ENCODE assay signal across 8 cellular contexts in genomic region chr4:18075823-18076433, GRCh38. TPM values are rescaled to one million over a fixed set of nuclear protein-coding genes. Genes with fewer than 3 reads are reported as not detected.
DNase-seq lines count a peak whose midpoint lies in the region; ATAC-seq and TF ChIP-seq lines count a peak whose summit lies in the region.

No MANE protein-coding gene starts in this region.

- 58 to 63% methylated on average over 8 of the region's 8 CpGs for WGBS in heart right ventricle, 2 donors

- H3K4me1 ChIP-seq in right atrium auricular region (no peaks in the 10 kb centered on the region), heart right ventricle (peaks cover 0 to 16% (median 4%) of the 10 kb centered on the region in 9 donors)

- intact Hi-C loops in Right ventricle myocardium superior (cut with DNase I): no loop called here
- intact Hi-C loops in heart right ventricle (cut with DNase I): loop anchor here in 1 of 10 donors (5.0 to 10.0 kb wide), 2 partner anchors 36 to 289 kb away; no protein-coding TSS in a partner anchor
- intact Hi-C loops in posterior vena cava (cut with DNase I): loop anchor here in 1 of 2 donors (1.0 kb wide), 1 partner anchor 7 kb away; no protein-coding TSS in a partner anchor

- H3K27ac ChIP-seq in right atrium auricular region (no peak overlapping the region), VCaP (no peak overlapping the region), heart right ventricle (peak overlapping the region in 1 of 10 donors; percentile 12)

- H3K27me3 ChIP-seq in right atrium auricular region (no peaks in the 10 kb centered on the region), heart right ventricle (peaks cover 0 to 3% (median 0%) of the 10 kb centered on the region in 7 donors)

- no peaks in the 10 kb centered on the region for H3K36me3 ChIP-seq in right atrium auricular region
- H3K36me3 ChIP-seq in heart right ventricle: no peaks in the 10 kb centered on the region

- H3K4me3 ChIP-seq in right atrium auricular region (no peak overlapping the region), heart right ventricle (no peak overlapping the region)
- H3K4me3 ChIP-seq in Jurkat, Clone E6-1 (ENCODE audit: low read length): no peak overlapping the region

- H3K9me3 ChIP-seq in right atrium auricular region (no peaks in the 10 kb centered on the region), heart right ventricle (peaks cover 0 to 6% (median 0%) of the 10 kb centered on the region in 11 donors)

- ATAC-seq in Right ventricle myocardium superior (ENCODE audit: poor library complexity) (no peak), heart right ventricle (peak in 7 of 8 donors; percentile 63 to 82 (median 77)), GM21381 (IDR thresholded peaks at IDR 0.05; ENCODE audit: unreplicated experiment) (no peak)

- peak; percentile 54 for DNase-seq in Right ventricle myocardium superior
- DNase-seq in right atrium auricular region (ENCODE audit: low spot score): no peak
- peak; percentile 64 for DNase-seq in Jurkat, Clone E6-1 (ENCODE audit: low read depth, low spot score)
- peak; percentile 14 to 45 for DNase-seq in heart right ventricle
- peak; percentile 21 for DNase-seq in stimulated activated CD4-positive, alpha-beta T cell treated with anti-CD3 and anti-CD28 coated beads, Interleukin-4, amount 100 ng/mL, for 24 hours
- no peak for DNase-seq in posterior vena cava (ENCODE audit: low spot score)

- peak in 1 of 2 donors; percentile 50 for TF ChIP-seq CTCF in right atrium auricular region (IDR thresholded peaks at IDR 0.05)
- peak; percentile 51 for TF ChIP-seq CTCF in VCaP (conservative IDR thresholded peaks at IDR 0.05)
- TF ChIP-seq CTCF in heart right ventricle (IDR thresholded peaks at IDR 0.05): peak in 8 of 9 donors; percentile 34 to 67 (median 52)

RNA-seq across cellular contexts. Expression of gene LCORL, which starts 54.4 kb away (rescaled TPM):
- total RNA-seq in Right ventricle myocardium superior: 7.7 TPM
- 10 to 100 TPM in 1 of 2 donors, 1 to 10 TPM in 1; 8.8 to 12.3 TPM for total RNA-seq in right atrium auricular region
- 17.5 TPM for polyA plus RNA-seq in Jurkat, Clone E6-1 (2012; ENCODE audit: insufficient read depth, insufficient read length)
- 10 to 100 TPM in 2 of 10 donors, 1 to 10 TPM in 8; 4.1 to 11.1 (median 7.2) TPM for total RNA-seq in heart right ventricle
- polyA plus RNA-seq in heart right ventricle: 1 to 10 TPM; 1.7 to 1.8 TPM
- total RNA-seq in posterior vena cava: 10 to 100 TPM in 1 of 2 donors, 1 to 10 TPM in 1; 9.3 to 12.0 TPM

Comparison
In these comparisons a context has a peak if more than half of its experiments do, and no peak if none do; other contexts are left out.
1. ATAC-seq: peak in heart right ventricle (7 of 8); none in Right ventricle myocardium superior (single experiment) and GM21381 (single experiment).
2. DNase-seq: peak in Right ventricle myocardium superior (single experiment), Jurkat, Clone E6-1 (single experiment), heart right ventricle (2 of 2) and stimulated activated CD4-positive, alpha-beta T cell treated with anti-CD3 and anti-CD28 coated beads, Interleukin-4, amount 100 ng/mL, for 24 hours (single experiment); none in right atrium auricular region (single experiment) and posterior vena cava (single experiment).